ENCODE assay signal across 2 cellular contexts in the genomic region with DNA sequence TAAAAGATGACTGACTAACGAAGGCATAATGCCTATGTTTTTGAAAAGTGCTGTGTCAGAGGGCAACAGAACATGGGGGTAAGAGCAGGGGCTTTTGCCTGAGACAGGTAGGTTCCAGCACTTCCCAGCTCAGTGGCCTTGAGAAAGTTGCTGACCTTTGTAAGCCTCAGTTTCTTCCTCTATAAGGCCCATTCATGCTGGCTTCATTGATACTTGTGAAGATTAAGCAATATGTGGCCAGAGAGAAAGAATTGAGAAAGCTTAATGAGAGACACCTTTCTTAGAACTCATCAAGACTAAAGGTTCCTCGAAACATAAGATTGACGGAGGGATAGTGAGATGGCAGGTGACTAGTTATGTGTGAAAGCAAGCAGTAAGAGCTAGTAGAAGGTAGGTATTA.
TF ChIP-seq lines count a peak whose summit lies in the region.

No MANE protein-coding gene starts in this region.

TF ChIP-seq in GM23338, 12 proteins besides CTCF, POLR2A, EP300 and RAD21 (continued from another document):
- TF ChIP-seq, protein P1, sequence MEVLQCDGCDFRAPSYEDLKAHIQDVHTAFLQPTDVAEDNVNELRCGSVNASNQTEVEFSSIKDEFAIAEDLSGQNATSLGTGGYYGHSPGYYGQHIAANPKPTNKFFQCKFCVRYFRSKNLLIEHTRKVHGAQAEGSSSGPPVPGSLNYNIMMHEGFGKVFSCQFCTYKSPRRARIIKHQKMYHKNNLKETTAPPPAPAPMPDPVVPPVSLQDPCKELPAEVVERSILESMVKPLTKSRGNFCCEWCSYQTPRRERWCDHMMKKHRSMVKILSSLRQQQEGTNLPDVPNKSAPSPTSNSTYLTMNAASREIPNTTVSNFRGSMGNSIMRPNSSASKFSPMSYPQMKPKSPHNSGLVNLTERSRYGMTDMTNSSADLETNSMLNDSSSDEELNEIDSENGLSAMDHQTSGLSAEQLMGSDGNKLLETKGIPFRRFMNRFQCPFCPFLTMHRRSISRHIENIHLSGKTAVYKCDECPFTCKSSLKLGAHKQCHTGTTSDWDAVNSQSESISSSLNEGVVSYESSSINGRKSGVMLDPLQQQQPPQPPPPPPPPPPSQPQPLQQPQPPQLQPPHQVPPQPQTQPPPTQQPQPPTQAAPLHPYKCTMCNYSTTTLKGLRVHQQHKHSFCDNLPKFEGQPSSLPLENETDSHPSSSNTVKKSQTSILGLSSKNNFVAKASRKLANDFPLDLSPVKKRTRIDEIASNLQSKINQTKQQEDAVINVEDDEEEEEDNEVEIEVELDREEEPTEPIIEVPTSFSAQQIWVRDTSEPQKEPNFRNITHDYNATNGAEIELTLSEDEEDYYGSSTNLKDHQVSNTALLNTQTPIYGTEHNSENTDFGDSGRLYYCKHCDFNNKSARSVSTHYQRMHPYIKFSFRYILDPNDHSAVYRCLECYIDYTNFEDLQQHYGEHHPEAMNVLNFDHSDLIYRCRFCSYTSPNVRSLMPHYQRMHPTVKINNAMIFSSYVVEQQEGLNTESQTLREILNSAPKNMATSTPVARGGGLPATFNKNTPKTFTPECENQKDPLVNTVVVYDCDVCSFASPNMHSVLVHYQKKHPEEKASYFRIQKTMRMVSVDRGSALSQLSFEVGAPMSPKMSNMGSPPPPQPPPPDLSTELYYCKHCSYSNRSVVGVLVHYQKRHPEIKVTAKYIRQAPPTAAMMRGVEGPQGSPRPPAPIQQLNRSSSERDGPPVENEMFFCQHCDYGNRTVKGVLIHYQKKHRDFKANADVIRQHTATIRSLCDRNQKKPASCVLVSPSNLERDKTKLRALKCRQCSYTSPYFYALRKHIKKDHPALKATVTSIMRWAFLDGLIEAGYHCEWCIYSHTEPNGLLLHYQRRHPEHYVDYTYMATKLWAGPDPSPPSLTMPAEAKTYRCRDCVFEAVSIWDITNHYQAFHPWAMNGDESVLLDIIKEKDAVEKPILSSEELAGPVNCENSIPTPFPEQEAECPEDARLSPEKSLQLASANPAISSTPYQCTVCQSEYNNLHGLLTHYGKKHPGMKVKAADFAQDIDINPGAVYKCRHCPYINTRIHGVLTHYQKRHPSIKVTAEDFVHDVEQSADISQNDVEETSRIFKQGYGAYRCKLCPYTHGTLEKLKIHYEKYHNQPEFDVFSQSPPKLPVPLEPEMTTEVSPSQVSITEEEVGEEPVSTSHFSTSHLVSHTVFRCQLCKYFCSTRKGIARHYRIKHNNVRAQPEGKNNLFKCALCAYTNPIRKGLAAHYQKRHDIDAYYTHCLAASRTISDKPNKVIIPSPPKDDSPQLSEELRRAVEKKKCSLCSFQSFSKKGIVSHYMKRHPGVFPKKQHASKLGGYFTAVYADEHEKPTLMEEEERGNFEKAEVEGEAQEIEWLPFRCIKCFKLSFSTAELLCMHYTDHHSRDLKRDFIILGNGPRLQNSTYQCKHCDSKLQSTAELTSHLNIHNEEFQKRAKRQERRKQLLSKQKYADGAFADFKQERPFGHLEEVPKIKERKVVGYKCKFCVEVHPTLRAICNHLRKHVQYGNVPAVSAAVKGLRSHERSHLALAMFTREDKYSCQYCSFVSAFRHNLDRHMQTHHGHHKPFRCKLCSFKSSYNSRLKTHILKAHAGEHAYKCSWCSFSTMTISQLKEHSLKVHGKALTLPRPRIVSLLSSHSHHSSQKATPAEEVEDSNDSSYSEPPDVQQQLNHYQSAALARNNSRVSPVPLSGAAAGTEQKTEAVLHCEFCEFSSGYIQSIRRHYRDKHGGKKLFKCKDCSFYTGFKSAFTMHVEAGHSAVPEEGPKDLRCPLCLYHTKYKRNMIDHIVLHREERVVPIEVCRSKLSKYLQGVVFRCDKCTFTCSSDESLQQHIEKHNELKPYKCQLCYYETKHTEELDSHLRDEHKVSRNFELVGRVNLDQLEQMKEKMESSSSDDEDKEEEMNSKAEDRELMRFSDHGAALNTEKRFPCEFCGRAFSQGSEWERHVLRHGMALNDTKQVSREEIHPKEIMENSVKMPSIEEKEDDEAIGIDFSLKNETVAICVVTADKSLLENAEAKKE (CRISPR knock-in tag; IDR thresholded peaks at IDR 0.05): no peak
- TF ChIP-seq STAT1 (IDR thresholded peaks at IDR 0.05; ENCODE audit: unreplicated experiment) (no peak), ZNF331 (CRISPR knock-in tag; IDR thresholded peaks at IDR 0.05; ENCODE audit: low read depth) (no peak), JUNB (IDR thresholded peaks at IDR 0.05; ENCODE audit: unreplicated experiment) (no peak), EZH2phosphoT487 (IDR thresholded peaks at IDR 0.05; ENCODE audit: unreplicated experiment) (no peak), EZH2 (IDR thresholded peaks at IDR 0.05; ENCODE audit: low read depth, unreplicated experiment) (no peak), NANOG (IDR thresholded peaks at IDR 0.05; ENCODE audit: borderline replicate concordance) (no peak), ZNF114 (CRISPR knock-in tag; IDR thresholded peaks at IDR 0.05) (no peak), CREB1 (CRISPR knock-in tag; IDR thresholded peaks at IDR 0.05; ENCODE audit: low read depth) (no peak)
- TF ChIP-seq, protein P2, sequence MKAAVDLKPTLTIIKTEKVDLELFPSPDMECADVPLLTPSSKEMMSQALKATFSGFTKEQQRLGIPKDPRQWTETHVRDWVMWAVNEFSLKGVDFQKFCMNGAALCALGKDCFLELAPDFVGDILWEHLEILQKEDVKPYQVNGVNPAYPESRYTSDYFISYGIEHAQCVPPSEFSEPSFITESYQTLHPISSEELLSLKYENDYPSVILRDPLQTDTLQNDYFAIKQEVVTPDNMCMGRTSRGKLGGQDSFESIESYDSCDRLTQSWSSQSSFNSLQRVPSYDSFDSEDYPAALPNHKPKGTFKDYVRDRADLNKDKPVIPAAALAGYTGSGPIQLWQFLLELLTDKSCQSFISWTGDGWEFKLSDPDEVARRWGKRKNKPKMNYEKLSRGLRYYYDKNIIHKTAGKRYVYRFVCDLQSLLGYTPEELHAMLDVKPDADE (IDR thresholded peaks at IDR 0.05): no peak

TF ChIP-seq in WTC11, 78 proteins besides CTCF, POLR2A, EP300 and RAD21 (continued from another document):
- TF ChIP-seq, protein P3, sequence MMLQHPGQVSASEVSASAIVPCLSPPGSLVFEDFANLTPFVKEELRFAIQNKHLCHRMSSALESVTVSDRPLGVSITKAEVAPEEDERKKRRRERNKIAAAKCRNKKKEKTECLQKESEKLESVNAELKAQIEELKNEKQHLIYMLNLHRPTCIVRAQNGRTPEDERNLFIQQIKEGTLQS (CRISPR knock-in tag; conservative IDR thresholded peaks at IDR 0.05): no peak
- TF ChIP-seq ZNF219 (CRISPR knock-in tag; IDR thresholded peaks at IDR 0.05; ENCODE audit: borderline replicate concordance) (no peak), RORB (CRISPR knock-in tag; IDR thresholded peaks at IDR 0.05) (no peak), JUN (CRISPR knock-in tag; IDR thresholded peaks at IDR 0.05) (no peak), JAZF1 (CRISPR knock-in tag; IDR thresholded peaks at IDR 0.05) (no peak), NFYB (CRISPR knock-in tag; conservative IDR thresholded peaks at IDR 0.05; ENCODE audit: low read depth) (no peak), ZNF121 (CRISPR knock-in tag; IDR thresholded peaks at IDR 0.05) (no peak), SP1 (CRISPR knock-in tag; conservative IDR thresholded peaks at IDR 0.05) (no peak), ZNF671 (CRISPR knock-in tag; IDR thresholded peaks at IDR 0.05) (no peak)
- TF ChIP-seq, protein P4, sequence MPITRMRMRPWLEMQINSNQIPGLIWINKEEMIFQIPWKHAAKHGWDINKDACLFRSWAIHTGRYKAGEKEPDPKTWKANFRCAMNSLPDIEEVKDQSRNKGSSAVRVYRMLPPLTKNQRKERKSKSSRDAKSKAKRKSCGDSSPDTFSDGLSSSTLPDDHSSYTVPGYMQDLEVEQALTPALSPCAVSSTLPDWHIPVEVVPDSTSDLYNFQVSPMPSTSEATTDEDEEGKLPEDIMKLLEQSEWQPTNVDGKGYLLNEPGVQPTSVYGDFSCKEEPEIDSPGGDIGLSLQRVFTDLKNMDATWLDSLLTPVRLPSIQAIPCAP (CRISPR knock-in tag; IDR thresholded peaks at IDR 0.05): no peak
- TF ChIP-seq, protein P5, sequence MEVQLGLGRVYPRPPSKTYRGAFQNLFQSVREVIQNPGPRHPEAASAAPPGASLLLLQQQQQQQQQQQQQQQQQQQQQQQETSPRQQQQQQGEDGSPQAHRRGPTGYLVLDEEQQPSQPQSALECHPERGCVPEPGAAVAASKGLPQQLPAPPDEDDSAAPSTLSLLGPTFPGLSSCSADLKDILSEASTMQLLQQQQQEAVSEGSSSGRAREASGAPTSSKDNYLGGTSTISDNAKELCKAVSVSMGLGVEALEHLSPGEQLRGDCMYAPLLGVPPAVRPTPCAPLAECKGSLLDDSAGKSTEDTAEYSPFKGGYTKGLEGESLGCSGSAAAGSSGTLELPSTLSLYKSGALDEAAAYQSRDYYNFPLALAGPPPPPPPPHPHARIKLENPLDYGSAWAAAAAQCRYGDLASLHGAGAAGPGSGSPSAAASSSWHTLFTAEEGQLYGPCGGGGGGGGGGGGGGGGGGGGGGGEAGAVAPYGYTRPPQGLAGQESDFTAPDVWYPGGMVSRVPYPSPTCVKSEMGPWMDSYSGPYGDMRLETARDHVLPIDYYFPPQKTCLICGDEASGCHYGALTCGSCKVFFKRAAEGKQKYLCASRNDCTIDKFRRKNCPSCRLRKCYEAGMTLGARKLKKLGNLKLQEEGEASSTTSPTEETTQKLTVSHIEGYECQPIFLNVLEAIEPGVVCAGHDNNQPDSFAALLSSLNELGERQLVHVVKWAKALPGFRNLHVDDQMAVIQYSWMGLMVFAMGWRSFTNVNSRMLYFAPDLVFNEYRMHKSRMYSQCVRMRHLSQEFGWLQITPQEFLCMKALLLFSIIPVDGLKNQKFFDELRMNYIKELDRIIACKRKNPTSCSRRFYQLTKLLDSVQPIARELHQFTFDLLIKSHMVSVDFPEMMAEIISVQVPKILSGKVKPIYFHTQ (CRISPR knock-in tag; IDR thresholded peaks at IDR 0.05): no peak
- TF ChIP-seq, protein P6, sequence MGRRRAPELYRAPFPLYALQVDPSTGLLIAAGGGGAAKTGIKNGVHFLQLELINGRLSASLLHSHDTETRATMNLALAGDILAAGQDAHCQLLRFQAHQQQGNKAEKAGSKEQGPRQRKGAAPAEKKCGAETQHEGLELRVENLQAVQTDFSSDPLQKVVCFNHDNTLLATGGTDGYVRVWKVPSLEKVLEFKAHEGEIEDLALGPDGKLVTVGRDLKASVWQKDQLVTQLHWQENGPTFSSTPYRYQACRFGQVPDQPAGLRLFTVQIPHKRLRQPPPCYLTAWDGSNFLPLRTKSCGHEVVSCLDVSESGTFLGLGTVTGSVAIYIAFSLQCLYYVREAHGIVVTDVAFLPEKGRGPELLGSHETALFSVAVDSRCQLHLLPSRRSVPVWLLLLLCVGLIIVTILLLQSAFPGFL (CRISPR knock-in tag; IDR thresholded peaks at IDR 0.05; ENCODE audit: borderline replicate concordance): no peak
- TF ChIP-seq, protein P7, sequence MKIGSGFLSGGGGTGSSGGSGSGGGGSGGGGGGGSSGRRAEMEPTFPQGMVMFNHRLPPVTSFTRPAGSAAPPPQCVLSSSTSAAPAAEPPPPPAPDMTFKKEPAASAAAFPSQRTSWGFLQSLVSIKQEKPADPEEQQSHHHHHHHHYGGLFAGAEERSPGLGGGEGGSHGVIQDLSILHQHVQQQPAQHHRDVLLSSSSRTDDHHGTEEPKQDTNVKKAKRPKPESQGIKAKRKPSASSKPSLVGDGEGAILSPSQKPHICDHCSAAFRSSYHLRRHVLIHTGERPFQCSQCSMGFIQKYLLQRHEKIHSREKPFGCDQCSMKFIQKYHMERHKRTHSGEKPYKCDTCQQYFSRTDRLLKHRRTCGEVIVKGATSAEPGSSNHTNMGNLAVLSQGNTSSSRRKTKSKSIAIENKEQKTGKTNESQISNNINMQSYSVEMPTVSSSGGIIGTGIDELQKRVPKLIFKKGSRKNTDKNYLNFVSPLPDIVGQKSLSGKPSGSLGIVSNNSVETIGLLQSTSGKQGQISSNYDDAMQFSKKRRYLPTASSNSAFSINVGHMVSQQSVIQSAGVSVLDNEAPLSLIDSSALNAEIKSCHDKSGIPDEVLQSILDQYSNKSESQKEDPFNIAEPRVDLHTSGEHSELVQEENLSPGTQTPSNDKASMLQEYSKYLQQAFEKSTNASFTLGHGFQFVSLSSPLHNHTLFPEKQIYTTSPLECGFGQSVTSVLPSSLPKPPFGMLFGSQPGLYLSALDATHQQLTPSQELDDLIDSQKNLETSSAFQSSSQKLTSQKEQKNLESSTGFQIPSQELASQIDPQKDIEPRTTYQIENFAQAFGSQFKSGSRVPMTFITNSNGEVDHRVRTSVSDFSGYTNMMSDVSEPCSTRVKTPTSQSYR (CRISPR knock-in tag; IDR thresholded peaks at IDR 0.05): no peak
